5 cellular contexts compared by ENCODE assay signal in the genomic region with DNA sequence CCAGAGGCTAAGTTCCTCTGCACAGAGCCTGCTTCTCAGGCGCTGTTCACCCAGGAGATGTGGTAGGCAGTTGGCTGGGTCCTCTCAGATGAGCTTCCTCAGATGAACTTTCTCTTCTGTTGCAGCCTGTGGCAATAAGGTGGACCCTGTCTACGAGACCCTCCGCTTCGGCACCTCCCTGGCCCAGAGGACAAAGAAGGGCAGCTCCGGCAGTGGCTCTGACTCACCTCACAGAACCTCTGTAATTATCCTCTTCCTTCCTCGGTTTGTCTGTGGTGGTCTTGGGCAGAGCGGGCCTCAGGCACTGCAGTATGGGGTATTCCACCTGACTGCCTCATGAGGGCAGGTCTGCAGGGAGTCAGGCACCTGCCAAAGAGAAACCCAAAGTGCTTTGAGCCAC.
"Had no signal": no experiment of that assay in that cellular context is flagged by ENCODE, and none has a peak within 500 bp of the region (broad histone marks: within the 10 kb centered on the region; RNA-seq: fewer than 3 reads in every experiment).

No MANE protein-coding gene starts in this region.

- DNase-seq: H9, HCEC 1CT, IMR-90 had no signal

- H3K4me3 Mint-ChIP-seq: GM23338, H9 had no signal

- H3K9me3 Mint-ChIP-seq: GM23338, H9 had no signal

- ATAC-seq: GM23338, K562 had no signal

- H3K4me3 ChIP-seq: GM23338, K562 had no signal

- H3K27ac Mint-ChIP-seq: GM23338 had no signal
